ENCODE assay signal across 2 cellular contexts in genomic region chr22:24741357-24741756, GRCh38.
TF ChIP-seq lines count a peak whose summit lies in the region.

No MANE protein-coding gene starts in this region.

TF ChIP-seq in HepG2, 621 proteins besides CTCF, POLR2A, EP300 and RAD21:
- TF ChIP-seq, protein P1, sequence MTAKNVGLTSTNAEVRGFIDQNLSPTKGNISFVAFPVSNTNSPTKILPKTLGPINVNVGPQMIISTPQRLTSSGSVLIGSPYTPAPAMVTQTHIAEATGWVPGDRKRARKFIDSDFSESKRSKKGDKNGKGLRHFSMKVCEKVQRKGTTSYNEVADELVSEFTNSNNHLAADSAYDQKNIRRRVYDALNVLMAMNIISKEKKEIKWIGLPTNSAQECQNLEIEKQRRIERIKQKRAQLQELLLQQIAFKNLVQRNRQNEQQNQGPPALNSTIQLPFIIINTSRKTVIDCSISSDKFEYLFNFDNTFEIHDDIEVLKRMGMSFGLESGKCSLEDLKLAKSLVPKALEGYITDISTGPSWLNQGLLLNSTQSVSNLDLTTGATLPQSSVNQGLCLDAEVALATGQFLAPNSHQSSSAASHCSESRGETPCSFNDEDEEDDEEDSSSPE (CRISPR knock-in tag; IDR thresholded peaks at IDR 0.05) = no peak
- TF ChIP-seq, protein P2, sequence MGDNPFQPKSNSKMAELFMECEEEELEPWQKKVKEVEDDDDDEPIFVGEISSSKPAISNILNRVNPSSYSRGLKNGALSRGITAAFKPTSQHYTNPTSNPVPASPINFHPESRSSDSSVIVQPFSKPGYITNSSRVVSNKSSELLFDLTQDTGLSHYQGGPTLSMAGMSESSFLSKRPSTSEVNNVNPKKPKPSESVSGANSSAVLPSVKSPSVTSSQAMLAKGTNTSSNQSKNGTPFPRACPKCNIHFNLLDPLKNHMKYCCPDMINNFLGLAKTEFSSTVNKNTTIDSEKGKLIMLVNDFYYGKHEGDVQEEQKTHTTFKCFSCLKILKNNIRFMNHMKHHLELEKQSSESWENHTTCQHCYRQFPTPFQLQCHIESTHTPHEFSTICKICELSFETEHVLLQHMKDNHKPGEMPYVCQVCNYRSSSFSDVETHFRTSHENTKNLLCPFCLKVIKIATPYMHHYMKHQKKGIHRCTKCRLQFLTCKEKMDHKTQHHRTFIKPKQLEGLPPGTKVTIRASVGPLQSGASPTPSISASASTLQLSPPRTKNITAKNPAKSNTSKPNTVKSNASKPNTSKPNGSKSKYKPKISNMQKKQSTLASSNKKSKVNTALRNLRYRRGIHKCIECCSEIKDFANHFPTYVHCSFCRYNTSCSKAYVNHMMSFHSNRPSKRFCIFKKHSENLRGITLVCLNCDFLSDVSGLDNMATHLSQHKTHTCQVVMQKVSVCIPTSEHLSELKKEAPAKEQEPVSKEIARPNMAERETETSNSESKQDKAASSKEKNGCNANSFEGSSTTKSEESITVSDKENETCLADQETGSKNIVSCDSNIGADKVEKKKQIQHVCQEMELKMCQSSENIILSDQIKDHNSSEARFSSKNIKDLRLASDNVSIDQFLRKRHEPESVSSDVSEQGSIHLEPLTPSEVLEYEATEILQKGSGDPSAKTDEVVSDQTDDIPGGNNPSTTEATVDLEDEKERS (CRISPR knock-in tag; IDR thresholded peaks at IDR 0.05) = no peak
- TF ChIP-seq CENPT (CRISPR knock-in tag; IDR thresholded peaks at IDR 0.05; ENCODE audit: low read depth) (no peak), ZKSCAN5 (CRISPR knock-in tag; IDR thresholded peaks at IDR 0.05) (no peak), MAFK (conservative IDR thresholded peaks at IDR 0.05 in 1 of 2, IDR thresholded peaks at IDR 0.05 in 1 of 2; ENCODE audit: low read length in 2 of 2) (peak in 1 of 2 experiments; percentile 63; a peak in 2 of 4 replicates), FOXA3 (CRISPR knock-in tag; IDR thresholded peaks at IDR 0.05) (no peak), MAFF (IDR thresholded peaks at IDR 0.05; ENCODE audit: low read depth, low read length) (peak; percentile 41; the same call in 1 of the 2 replicates), ZBTB4 (CRISPR knock-in tag; IDR thresholded peaks at IDR 0.05; ENCODE audit: borderline replicate concordance) (no peak), POGZ (CRISPR knock-in tag; IDR thresholded peaks at IDR 0.05) (no peak), ZNF713 (CRISPR knock-in tag; IDR thresholded peaks at IDR 0.05) (no peak)
- TF ChIP-seq, protein P3, sequence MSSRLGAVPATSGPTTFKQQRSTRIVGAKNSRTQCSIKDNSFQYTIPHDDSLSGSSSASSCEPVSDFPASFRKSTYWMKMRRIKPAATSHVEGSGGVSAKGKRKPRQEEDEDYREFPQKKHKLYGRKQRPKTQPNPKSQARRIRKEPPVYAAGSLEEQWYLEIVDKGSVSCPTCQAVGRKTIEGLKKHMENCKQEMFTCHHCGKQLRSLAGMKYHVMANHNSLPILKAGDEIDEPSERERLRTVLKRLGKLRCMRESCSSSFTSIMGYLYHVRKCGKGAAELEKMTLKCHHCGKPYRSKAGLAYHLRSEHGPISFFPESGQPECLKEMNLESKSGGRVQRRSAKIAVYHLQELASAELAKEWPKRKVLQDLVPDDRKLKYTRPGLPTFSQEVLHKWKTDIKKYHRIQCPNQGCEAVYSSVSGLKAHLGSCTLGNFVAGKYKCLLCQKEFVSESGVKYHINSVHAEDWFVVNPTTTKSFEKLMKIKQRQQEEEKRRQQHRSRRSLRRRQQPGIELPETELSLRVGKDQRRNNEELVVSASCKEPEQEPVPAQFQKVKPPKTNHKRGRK (CRISPR knock-in tag; IDR thresholded peaks at IDR 0.05) = no peak

TF ChIP-seq in H1, 55 proteins besides CTCF, POLR2A, EP300 and RAD21:
- TF ChIP-seq SUZ12 (IDR thresholded peaks at IDR 0.05; ENCODE audit: low read length) (no peak), SIN3A (conservative IDR thresholded peaks at IDR 0.05 in 1 of 2, IDR thresholded peaks at IDR 0.05 in 1 of 2; ENCODE audit: low read depth in 1 of 2, low read length in 2 of 2) (no peak), CEBPB (IDR thresholded peaks at IDR 0.05; ENCODE audit: low read depth, low read length) (no peak), HDAC2 (IDR thresholded peaks at IDR 0.05; ENCODE audit: borderline replicate concordance in 1 of 2, low read depth in 2 of 2, low read length in 2 of 2) (no peak)
